In genomic region chr17:36939059-36939943, GRCh38 we compare ENCODE assay signal across 1 cellular context.
TF ChIP-seq lines count a peak whose summit lies in the region.

No MANE protein-coding gene starts in this region.

TF ChIP-seq in SK-N-SH treated with all-trans-retinoic acid at 6 μM for 48 hours, 23 proteins besides CTCF, POLR2A, EP300 and RAD21 (continued from another document):
- TF ChIP-seq TSHZ2 (CRISPR knock-in tag; IDR thresholded peaks at IDR 0.05) (no peak), PATZ1 (CRISPR knock-in tag; IDR thresholded peaks at IDR 0.05; ENCODE audit: borderline replicate concordance) (no peak), POU6F1 (CRISPR knock-in tag; IDR thresholded peaks at IDR 0.05; ENCODE audit: borderline replicate concordance, low read depth) (no peak), ISL1 (CRISPR knock-in tag; IDR thresholded peaks at IDR 0.05) (no peak), RARB (CRISPR knock-in tag; IDR thresholded peaks at IDR 0.05) (no peak), BACH2 (CRISPR knock-in tag; IDR thresholded peaks at IDR 0.05; ENCODE audit: borderline replicate concordance) (no peak), PPARA (CRISPR knock-in tag; IDR thresholded peaks at IDR 0.05; ENCODE audit: borderline replicate concordance) (no peak), TCF4 (CRISPR knock-in tag; IDR thresholded peaks at IDR 0.05; ENCODE audit: borderline replicate concordance) (no peak), OSR1 (CRISPR knock-in tag; IDR thresholded peaks at IDR 0.05) (no peak)
